ENCODE assay signal across 15 cellular contexts in the genomic region with DNA sequence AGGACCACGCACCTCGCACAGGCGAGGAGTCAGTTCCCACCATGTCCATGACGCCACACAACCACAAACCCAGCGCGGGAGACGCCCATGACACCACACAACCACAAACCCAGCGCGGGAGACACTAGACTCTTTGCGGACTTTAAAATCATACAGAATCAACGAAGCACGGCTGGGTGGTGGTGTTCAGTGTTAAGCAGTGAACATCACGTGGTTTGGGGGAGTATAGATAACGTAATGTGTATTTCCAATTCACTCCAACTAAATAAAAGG. TPM values are rescaled to one million over a fixed set of nuclear protein-coding genes. Genes with fewer than 3 reads are reported as not detected.
DNase-seq lines count a peak whose midpoint lies in the region; ATAC-seq and TF ChIP-seq lines count a peak whose summit lies in the region.
"Had no signal": no experiment of that assay in that cellular context is flagged by ENCODE, and none has a peak within 500 bp of the region (broad histone marks: within the 10 kb centered on the region; RNA-seq: fewer than 3 reads in every experiment).

No MANE protein-coding gene starts in this region.

- H4K20me1 ChIP-seq in osteoblast (ENCODE audit: insufficient read depth, low read length) = peaks cover 81% of the 10 kb centered on the region

- TF ChIP-seq CTCF in HL-60 (IDR thresholded peaks at IDR 0.05; ENCODE audit: insufficient read depth, low read length) (no peak), osteoblast (IDR thresholded peaks at IDR 0.05; ENCODE audit: extremely low read depth, low read depth, low read length) (no peak)

- peaks cover 87% of the 10 kb centered on the region for H3K79me2 ChIP-seq in osteoblast (ENCODE audit: insufficient read depth, low read length)

- peaks cover 47% of the 10 kb centered on the region for H3K36me3 Mint-ChIP-seq in T-helper 1 cell treated with Interleukin-12 subunit alpha and Interleukin-12 subunit beta and Interleukin-4 antibody, amounts not matched to agents 30 μg/mL and 1 μg/mL, for 36 hours (ENCODE audit: low read depth)
- H3K36me3 Mint-ChIP-seq in activated T-helper 17 cell treated with anti-CD3 and anti-CD28 coated beads, Interleukin-2, amount 50 U/mL, for 72 hours (ENCODE audit: low read depth) = peaks cover 100% of the 10 kb centered on the region

- peak overlapping the region; percentile 45 for H3K27ac Mint-ChIP-seq in T-helper 1 cell treated with Interleukin-12 subunit alpha and Interleukin-12 subunit beta and Interleukin-4 antibody, amounts not matched to agents 30 μg/mL and 1 μg/mL, for 36 hours
- H3K27ac Mint-ChIP-seq in activated T-helper 17 cell treated with anti-CD3 and anti-CD28 coated beads, Interleukin-2, amount 50 U/mL, for 72 hours = peak overlapping the region; percentile 22

- no peaks in the 10 kb centered on the region for H3K4me1 ChIP-seq in osteoblast (ENCODE audit: insufficient read depth, low read length)

- H3K9me3 ChIP-seq in osteoblast (ENCODE audit: low read depth, low read length) = no peaks in the 10 kb centered on the region
- H3K9me3 ChIP-seq: thoracic aorta had no signal

- no peaks in the 10 kb centered on the region for H3K27me3 ChIP-seq in HL-60 (ENCODE audit: insufficient read depth, poor library complexity, severe bottlenecking)
- no peaks in the 10 kb centered on the region for H3K27me3 ChIP-seq in osteoblast (ENCODE audit: insufficient read depth, low read length)

- no peak overlapping the region for H3K4me3 Mint-ChIP-seq in T-helper 1 cell treated with Interleukin-12 subunit alpha and Interleukin-12 subunit beta and Interleukin-4 antibody, amounts not matched to agents 30 μg/mL and 1 μg/mL, for 36 hours
- H3K4me3 Mint-ChIP-seq in activated T-helper 17 cell treated with anti-CD3 and anti-CD28 coated beads, Interleukin-2, amount 50 U/mL, for 72 hours = no peak overlapping the region

- DNase-seq in T-helper 1 cell = no peak
- no peak for DNase-seq in HL-60 (ENCODE audit: low read depth in 1 of 2, low spot score in 1 of 2)
- DNase-seq in osteoblast (ENCODE audit: insufficient read length, low spot score, missing footprints) = peak; percentile 37
- no peak for DNase-seq in SK-N-DZ (ENCODE audit: low spot score)
- no peak for DNase-seq in activated gamma-delta T cell treated with Interleukin-2 at 50 U/mL for 16 hours
- DNase-seq: 8988T; activated CD4-positive, alpha-beta T cell treated with anti-CD3 and anti-CD28 coated beads, Interleukin-2, amount 50 U/mL, for 4 hours; NK-92 treated with Interleukin-12 subunit alpha and Interleukin-12 subunit beta, amount 100 ng/mL, for 24 hours; T-helper 9 cell had no signal

- no peaks in the 10 kb centered on the region for H3K27me3 Mint-ChIP-seq in T-helper 1 cell treated with Interleukin-12 subunit alpha and Interleukin-12 subunit beta and Interleukin-4 antibody, amounts not matched to agents 30 μg/mL and 1 μg/mL, for 36 hours (ENCODE audit: low read depth)
- H3K27me3 Mint-ChIP-seq in activated T-helper 17 cell treated with anti-CD3 and anti-CD28 coated beads, Interleukin-2, amount 50 U/mL, for 72 hours = no peaks in the 10 kb centered on the region

- no peak overlapping the region for H3K4me3 ChIP-seq in HL-60 (replicated peaks; ENCODE audit: insufficient read depth, low read length)
- H3K4me3 ChIP-seq in osteoblast (ENCODE audit: insufficient read depth, low read length) = no peak overlapping the region
- H3K4me3 ChIP-seq: thoracic aorta had no signal

- H3K36me3 ChIP-seq in osteoblast (ENCODE audit: insufficient read depth, low read length) = peaks cover 92% of the 10 kb centered on the region

- H3K9me3 Mint-ChIP-seq in T-helper 1 cell treated with Interleukin-12 subunit alpha and Interleukin-12 subunit beta and Interleukin-4 antibody, amounts not matched to agents 30 μg/mL and 1 μg/mL, for 36 hours = no peaks in the 10 kb centered on the region
- no peaks in the 10 kb centered on the region for H3K9me3 Mint-ChIP-seq in activated T-helper 17 cell treated with anti-CD3 and anti-CD28 coated beads, Interleukin-2, amount 50 U/mL, for 72 hours

- peaks cover 23% of the 10 kb centered on the region for H3K4me1 Mint-ChIP-seq in T-helper 1 cell treated with Interleukin-12 subunit alpha and Interleukin-12 subunit beta and Interleukin-4 antibody, amounts not matched to agents 30 μg/mL and 1 μg/mL, for 36 hours (ENCODE audit: low read depth)
- peaks cover 7% of the 10 kb centered on the region for H3K4me1 Mint-ChIP-seq in activated T-helper 17 cell treated with anti-CD3 and anti-CD28 coated beads, Interleukin-2, amount 50 U/mL, for 72 hours

- H2AFZ ChIP-seq in osteoblast (ENCODE audit: low read length) = no peak overlapping the region

- no peak for ATAC-seq in activated T-helper 17 cell treated with anti-CD3 and anti-CD28 coated beads, Interleukin-2, amount 50 U/mL, for 72 hours (replicated peaks)
- ATAC-seq in GM18519 (IDR thresholded peaks at IDR 0.05; ENCODE audit: low FRiP score, unreplicated experiment) = no peak
- ATAC-seq: left lobe of liver had no signal

- no peak overlapping the region for H3K4me2 ChIP-seq in osteoblast (ENCODE audit: insufficient read depth, low read length)

- peak overlapping the region; percentile 47 for H3K27ac ChIP-seq in HL-60 (replicated peaks)
- H3K27ac ChIP-seq in osteoblast (ENCODE audit: low read depth, low read length) = no peak overlapping the region
- H3K27ac ChIP-seq: C4-2B, thoracic aorta had no signal

RNA-seq across cellular contexts. Expression of gene PTTG1IP, which starts 19.2 kb away (rescaled TPM):
- total RNA-seq in activated T-helper 17 cell treated with anti-CD3 and anti-CD28 coated beads, Interleukin-2, amount 50 U/mL, for 72 hours = 10 to 100 TPM; 76.5 to 78.8 TPM
- 413 and 480 TPM in 2 replicates for total RNA-seq in osteoblast
- 183 and 199 TPM in 2 replicates for polyA plus RNA-seq in SK-N-DZ (2014; cell fraction: cytosol; rRNA removed)
- polyA plus RNA-seq in SK-N-DZ (2014; cell fraction: nucleus; rRNA removed) = 130 and 133 TPM in 2 replicates

RNA-seq across cellular contexts. Expression of gene SUMO3, which starts 36.5 kb away (rescaled TPM):
- total RNA-seq in activated T-helper 17 cell treated with anti-CD3 and anti-CD28 coated beads, Interleukin-2, amount 50 U/mL, for 72 hours = 10 to 100 TPM; 52.6 to 86.2 TPM
- total RNA-seq in osteoblast = 80.7 and 82.8 TPM in 2 replicates
- 59.1 and 62.5 TPM in 2 replicates for polyA plus RNA-seq in SK-N-DZ (2014; cell fraction: cytosol; rRNA removed)
- polyA plus RNA-seq in SK-N-DZ (2014; cell fraction: nucleus; rRNA removed) = 17.8 and 27.2 TPM in 2 replicates

RNA-seq across cellular contexts. Expression of gene UBE2G2, which starts 52.7 kb away (rescaled TPM):
- total RNA-seq in activated T-helper 17 cell treated with anti-CD3 and anti-CD28 coated beads, Interleukin-2, amount 50 U/mL, for 72 hours = 100 to 1,000 TPM in 1 of 2 donors, 10 to 100 TPM in 1; 88.9 to 136 TPM
- 75.3 and 94.3 TPM in 2 replicates for total RNA-seq in osteoblast
- 67.0 and 82.2 TPM in 2 replicates for polyA plus RNA-seq in SK-N-DZ (2014; cell fraction: cytosol; rRNA removed)
- 61.5 and 95.7 TPM in 2 replicates for polyA plus RNA-seq in SK-N-DZ (2014; cell fraction: nucleus; rRNA removed)
